In genomic region chr4:84582302-84582987, GRCh38 we compare ENCODE assay signal across 1 cellular context.
A peak's percentile ranks its signal among the peaks of the same experiment; 100 is the strongest.
TF ChIP-seq lines count a peak whose summit lies in the region.

No MANE protein-coding gene starts in this region.

TF ChIP-seq in HepG2, 621 proteins besides CTCF, POLR2A, EP300 and RAD21 (continued from another document and continues in another):
- no peak for TF ChIP-seq ZBTB49 (CRISPR knock-in tag; IDR thresholded peaks at IDR 0.05; ENCODE audit: borderline replicate concordance)
- TF ChIP-seq MXI1 (IDR thresholded peaks at IDR 0.05; ENCODE audit: borderline replicate concordance, low read depth, low read length), result peak; percentile 18; the same call in 1 of the 3 replicates
- TF ChIP-seq SKI (IDR thresholded peaks at IDR 0.05; ENCODE audit: partially characterized antibody), result no peak
- TF ChIP-seq PLRG1 (conservative IDR thresholded peaks at IDR 0.05), result no peak
- TF ChIP-seq ATF7 (IDR thresholded peaks at IDR 0.05), result peak; percentile 28
- peak; percentile 81 for TF ChIP-seq ATF7 (CRISPR knock-in tag; IDR thresholded peaks at IDR 0.05)
- TF ChIP-seq POLR2G (IDR thresholded peaks at IDR 0.05; ENCODE audit: low read depth, low read length), result no peak
- TF ChIP-seq SMYD3 (CRISPR knock-in tag; IDR thresholded peaks at IDR 0.05), result no peak
- peak; percentile 54; the same call in 1 of the 2 replicates for TF ChIP-seq ZNF501 (CRISPR knock-in tag; IDR thresholded peaks at IDR 0.05)
- no peak for TF ChIP-seq KLF13 (CRISPR knock-in tag; IDR thresholded peaks at IDR 0.05)
- no peak for TF ChIP-seq RBAK (CRISPR knock-in tag; IDR thresholded peaks at IDR 0.05)
- TF ChIP-seq YEATS4 (CRISPR knock-in tag; IDR thresholded peaks at IDR 0.05; ENCODE audit: borderline replicate concordance), result peak; percentile 26; the same call in 1 of the 2 replicates
- no peak for TF ChIP-seq SP4 (CRISPR knock-in tag; IDR thresholded peaks at IDR 0.05)
- peak; percentile 43 for TF ChIP-seq THAP11 (CRISPR knock-in tag; IDR thresholded peaks at IDR 0.05)
- no peak for TF ChIP-seq ZXDC (CRISPR knock-in tag; IDR thresholded peaks at IDR 0.05)
- peak; percentile 15; the same call in 1 of the 2 replicates for TF ChIP-seq ZFX (CRISPR knock-in tag; IDR thresholded peaks at IDR 0.05; ENCODE audit: low read depth)
- TF ChIP-seq ZNF20 (CRISPR knock-in tag; IDR thresholded peaks at IDR 0.05), result no peak
- TF ChIP-seq HES4 (CRISPR knock-in tag; IDR thresholded peaks at IDR 0.05; ENCODE audit: borderline replicate concordance), result 0 out of 2 replicates have a peak, but pooled peaks have one; percentile 55
- TF ChIP-seq CREB3 (CRISPR knock-in tag; IDR thresholded peaks at IDR 0.05), result no peak
- no peak for TF ChIP-seq GZF1 (CRISPR knock-in tag; IDR thresholded peaks at IDR 0.05)
- TF ChIP-seq POGZ (CRISPR knock-in tag; IDR thresholded peaks at IDR 0.05), result peak; percentile 21; the same call in 1 of the 2 replicates
- TF ChIP-seq IKZF1 (IDR thresholded peaks at IDR 0.05), result no peak
- peak; percentile 5; the same call in 1 of the 2 replicates for TF ChIP-seq TCF7 (IDR thresholded peaks at IDR 0.05; ENCODE audit: low read depth)
- TF ChIP-seq ZNF749 (CRISPR knock-in tag; IDR thresholded peaks at IDR 0.05; ENCODE audit: borderline replicate concordance), result peak; percentile 53; the same call in 1 of the 2 replicates
- no peak for TF ChIP-seq ZNF678 (CRISPR knock-in tag; IDR thresholded peaks at IDR 0.05)
- TF ChIP-seq ARID4A (CRISPR knock-in tag; IDR thresholded peaks at IDR 0.05; ENCODE audit: borderline replicate concordance), result no peak
- TF ChIP-seq ZNF503 (CRISPR knock-in tag; IDR thresholded peaks at IDR 0.05), result no peak
- TF ChIP-seq SIN3A (IDR thresholded peaks at IDR 0.05; ENCODE audit: borderline replicate concordance, low read depth, low read length), result no peak
- no peak for TF ChIP-seq ZBTB40 (IDR thresholded peaks at IDR 0.05)
- TF ChIP-seq ZBTB40 (CRISPR knock-in tag; IDR thresholded peaks at IDR 0.05), result 0 out of 2 replicates have a peak, but pooled peaks have one; percentile 32
- no peak for TF ChIP-seq MAFF (IDR thresholded peaks at IDR 0.05; ENCODE audit: low read depth, low read length)
- TF ChIP-seq HOXA3 (CRISPR knock-in tag; IDR thresholded peaks at IDR 0.05), result peak; percentile 25; the same call in 1 of the 2 replicates
- peak; percentile 69; the same call in 1 of the 2 replicates for TF ChIP-seq ZMYM4 (CRISPR knock-in tag; IDR thresholded peaks at IDR 0.05)
- TF ChIP-seq SOX5 (CRISPR knock-in tag; IDR thresholded peaks at IDR 0.05; ENCODE audit: borderline replicate concordance), result no peak; the same call in 1 of the 2 replicates
- 0 out of 2 replicates have a peak, but pooled peaks have one; percentile 46 for TF ChIP-seq ZBTB39 (CRISPR knock-in tag; IDR thresholded peaks at IDR 0.05)
- no peak for TF ChIP-seq GATAD1 (CRISPR knock-in tag; IDR thresholded peaks at IDR 0.05)
- TF ChIP-seq PHB2 (IDR thresholded peaks at IDR 0.05; ENCODE audit: partially characterized antibody), result no peak
